ENCODE assay signal across 11 cellular contexts in genomic region chr17:64449545-64449944, GRCh38. TPM values are rescaled to one million over a fixed set of nuclear protein-coding genes. Genes with fewer than 3 reads are reported as not detected.
A peak's percentile ranks its signal among the peaks of the same experiment; 100 is the strongest.
DNase-seq lines count a peak whose midpoint lies in the region; TF ChIP-seq lines count a peak whose summit lies in the region.
"Had no signal": no experiment of that assay in that cellular context is flagged by ENCODE, and none has a peak within 500 bp of the region (broad histone marks: within the 10 kb centered on the region; RNA-seq: fewer than 3 reads in every experiment).

No MANE protein-coding gene starts in this region.

- intact Hi-C loops in OCI-LY7 (cut with micrococcal nuclease; ENCODE audit: unreplicated experiment), result no loop called here

- peaks cover 0 to 2% of the 10 kb centered on the region in 2 donors for H3K27me3 Mint-ChIP-seq in CD8-positive, alpha-beta memory T cell
- H3K27me3 Mint-ChIP-seq in nephron progenitor cell (ENCODE audit: low read depth, poor library complexity), result peaks cover 13% of the 10 kb centered on the region
- no peaks in the 10 kb centered on the region for H3K27me3 Mint-ChIP-seq in activated CD4-positive, alpha-beta T cell treated with anti-CD3 and anti-CD28 coated beads, Interleukin-2, amount 10 ng/mL, durations not matched to agents 7 days and 5 days
- H3K27me3 Mint-ChIP-seq: CD4-positive, alpha-beta T cell had no signal

- TF ChIP-seq CTCF in OCI-LY7 (conservative IDR thresholded peaks at IDR 0.05; ENCODE audit: low read length) (no peak), nephron progenitor cell (IDR thresholded peaks at IDR 0.05) (no peak)

- H2AFZ ChIP-seq in OCI-LY7 (ENCODE audit: low read length), result peak overlapping the region; percentile 90; the same call in 1 of the 2 replicates

- DNase-seq in CD8-positive, alpha-beta memory T cell, result no peak
- DNase-seq in OCI-LY7 (ENCODE audit: low spot score) (peak; percentile 23), nephron progenitor cell (no peak), G401 (ENCODE audit: low spot score) (no peak)
- no peak for DNase-seq in activated CD4-positive, alpha-beta T cell treated with anti-CD3 and anti-CD28 coated beads, Interleukin-2, amount 10 ng/mL, durations not matched to agents 7 days and 5 days
- no peak for DNase-seq in activated CD8-positive, alpha-beta memory T cell treated with anti-CD3 and anti-CD28 coated beads for 24 hours
- DNase-seq in stimulated activated CD4-positive, alpha-beta T cell treated with anti-CD3 and anti-CD28 coated beads, Interleukin-1b, Interleukin-23, amount 100 ng/mL, for 48 hours, result no peak
- DNase-seq: CD4-positive, alpha-beta T cell; T-helper 9 cell had no signal

- peaks cover 42% of the 10 kb centered on the region; the same call in 1 of the 2 replicates for H3K79me2 ChIP-seq in OCI-LY7 (ENCODE audit: insufficient read depth, low read depth, low read length)

- H3K9ac ChIP-seq in duodenal mucosa (ENCODE audit: low read depth in 1 of 2, low read length in 2 of 2), result no peak overlapping the region

- no peak overlapping the region for H3K4me3 Mint-ChIP-seq in CD8-positive, alpha-beta memory T cell
- H3K4me3 Mint-ChIP-seq in nephron progenitor cell, result no peak overlapping the region
- no peak overlapping the region for H3K4me3 Mint-ChIP-seq in activated CD4-positive, alpha-beta T cell treated with anti-CD3 and anti-CD28 coated beads, Interleukin-2, amount 10 ng/mL, durations not matched to agents 7 days and 5 days
- H3K4me3 Mint-ChIP-seq: CD4-positive, alpha-beta T cell had no signal

- POLR2A ChIA-PET in CD8-positive, alpha-beta memory T cell (lab: Charles Lee), result no interaction called here
- POLR2A ChIA-PET in OCI-LY7 (lab: Charles Lee), result interaction anchor here (0.6 to 2.2 kb wide), 11 partner anchors 34 to 606 kb away, joined by 3 to 11 read pairs (median 3); partner anchors contain the start of genes CEP95, DDX5 and POLG2
- POLR2A ChIA-PET in activated CD4-positive, alpha-beta T cell treated with anti-CD3 and anti-CD28 coated beads, Interleukin-2, amount 10 ng/mL, durations not matched to agents 7 days and 5 days (lab: Charles Lee), result no interaction called here

- H3K27ac Mint-ChIP-seq in CD8-positive, alpha-beta memory T cell, result no peak overlapping the region
- H3K27ac Mint-ChIP-seq in nephron progenitor cell, result peak overlapping the region; percentile 54
- H3K27ac Mint-ChIP-seq in activated CD4-positive, alpha-beta T cell treated with anti-CD3 and anti-CD28 coated beads, Interleukin-2, amount 10 ng/mL, durations not matched to agents 7 days and 5 days, result no peak overlapping the region
- H3K27ac Mint-ChIP-seq: CD4-positive, alpha-beta T cell had no signal

- H4K20me1 ChIP-seq in OCI-LY7 (ENCODE audit: insufficient read depth, low read length), result no peaks in the 10 kb centered on the region

- BruUV-seq in OCI-LY7 (replicated peaks; lab: Mats Ljungman, UMichigan), result no TSS peak

- peaks cover 0 to 5% (median 3%) of the 10 kb centered on the region in 3 donors for H3K4me1 Mint-ChIP-seq in CD8-positive, alpha-beta memory T cell
- H3K4me1 Mint-ChIP-seq in nephron progenitor cell, result no peaks in the 10 kb centered on the region
- peaks cover 21% of the 10 kb centered on the region for H3K4me1 Mint-ChIP-seq in activated CD4-positive, alpha-beta T cell treated with anti-CD3 and anti-CD28 coated beads, Interleukin-2, amount 10 ng/mL, durations not matched to agents 7 days and 5 days

- no peak overlapping the region for H3K4me3 ChIP-seq in CD8-positive, alpha-beta memory T cell (ENCODE audit: low read length)
- peak overlapping the region; percentile 76 for H3K4me3 ChIP-seq in OCI-LY7 (ENCODE audit: low read depth, low read length, poor library complexity, severe bottlenecking)
- peak overlapping the region; percentile 36 to 48 for H3K4me3 ChIP-seq in duodenal mucosa (ENCODE audit: low read depth in 1 of 2, low read length in 2 of 2)

- H3K36me3 ChIP-seq in CD8-positive, alpha-beta memory T cell (ENCODE audit: insufficient read depth, low read length), result no peaks in the 10 kb centered on the region
- H3K36me3 ChIP-seq in OCI-LY7 (ENCODE audit: insufficient read depth, low read length), result peaks cover 38% of the 10 kb centered on the region
- no peaks in the 10 kb centered on the region for H3K36me3 ChIP-seq in duodenal mucosa (ENCODE audit: control insufficient read depth in 1 of 2, insufficient read depth in 2 of 2, low read length in 2 of 2)

- H3K9me3 Mint-ChIP-seq in CD8-positive, alpha-beta memory T cell, result no peaks in the 10 kb centered on the region
- no peaks in the 10 kb centered on the region for H3K9me3 Mint-ChIP-seq in nephron progenitor cell
- no peaks in the 10 kb centered on the region for H3K9me3 Mint-ChIP-seq in activated CD4-positive, alpha-beta T cell treated with anti-CD3 and anti-CD28 coated beads, Interleukin-2, amount 10 ng/mL, durations not matched to agents 7 days and 5 days
- H3K9me3 Mint-ChIP-seq: CD4-positive, alpha-beta T cell had no signal

- H3K4me1 ChIP-seq in CD8-positive, alpha-beta memory T cell (ENCODE audit: insufficient read depth, low read length), result peaks cover 7% of the 10 kb centered on the region
- peaks cover 48% of the 10 kb centered on the region for H3K4me1 ChIP-seq in OCI-LY7 (ENCODE audit: insufficient read depth, low read length, poor library complexity, severe bottlenecking)
- H3K4me1 ChIP-seq in duodenal mucosa (ENCODE audit: control insufficient read depth in 1 of 2, insufficient read depth in 2 of 2, low read length in 2 of 2), result peaks cover 6 to 7% of the 10 kb centered on the region in 2 donors

- in situ Hi-C loops in G401 (cut with HindIII; ENCODE audit: low sequenced_read_pairs), result no loop called here

- CTCF ChIA-PET in CD8-positive, alpha-beta memory T cell (lab: Charles Lee), result no interaction called here
- CTCF ChIA-PET in OCI-LY7 (lab: Charles Lee; ENCODE audit: unreplicated experiment), result no interaction called here
- CTCF ChIA-PET in activated CD4-positive, alpha-beta T cell treated with anti-CD3 and anti-CD28 coated beads, Interleukin-2, amount 10 ng/mL, durations not matched to agents 7 days and 5 days (lab: Charles Lee), result interaction anchor here (0.6 to 1.6 kb wide), 5 partner anchors 23 to 121 kb away, joined by 3 to 5 read pairs (median 4); no protein-coding TSS in a partner anchor

- H3K27me3 ChIP-seq in CD8-positive, alpha-beta memory T cell (ENCODE audit: insufficient read depth, low read length, poor library complexity, severe bottlenecking), result no peaks in the 10 kb centered on the region
- H3K27me3 ChIP-seq in duodenal mucosa (ENCODE audit: control insufficient read depth in 1 of 2, insufficient read depth in 2 of 2, low read length in 2 of 2), result no peaks in the 10 kb centered on the region

- peak overlapping the region; percentile 59 for H3K27ac ChIP-seq in CD8-positive, alpha-beta memory T cell (ENCODE audit: low read depth, low read length)
- peak overlapping the region; percentile 86 for H3K27ac ChIP-seq in OCI-LY7 (ENCODE audit: low read depth, low read length, poor library complexity, severe bottlenecking)
- H3K27ac ChIP-seq in duodenal mucosa (ENCODE audit: low read depth, low read length), result no peak overlapping the region

- H3K9me3 ChIP-seq in CD8-positive, alpha-beta memory T cell (ENCODE audit: low read length), result no peaks in the 10 kb centered on the region
- H3K9me3 ChIP-seq in OCI-LY7 (ENCODE audit: low read length), result no peaks in the 10 kb centered on the region
- H3K9me3 ChIP-seq in duodenal mucosa (ENCODE audit: control insufficient read depth in 1 of 2, low read length in 2 of 2), result no peaks in the 10 kb centered on the region

- no peaks in the 10 kb centered on the region for H3K36me3 Mint-ChIP-seq in CD8-positive, alpha-beta memory T cell
- H3K36me3 Mint-ChIP-seq in nephron progenitor cell (ENCODE audit: low read depth), result no peaks in the 10 kb centered on the region
- no peaks in the 10 kb centered on the region for H3K36me3 Mint-ChIP-seq in activated CD4-positive, alpha-beta T cell treated with anti-CD3 and anti-CD28 coated beads, Interleukin-2, amount 10 ng/mL, durations not matched to agents 7 days and 5 days (ENCODE audit: low read depth)

- no peaks in the 10 kb centered on the region for H3K9me2 ChIP-seq in OCI-LY7 (ENCODE audit: insufficient read depth, low read length)

- peak overlapping the region; percentile 98 for H3K4me2 ChIP-seq in OCI-LY7 (ENCODE audit: low read length)

RNA-seq across cellular contexts. Expression of gene MILR1, which starts 0.6 kb away (rescaled TPM):
- total RNA-seq in CD8-positive, alpha-beta memory T cell, result under 1 TPM; 0.66 to 0.69 TPM
- polyA plus RNA-seq in CD8-positive, alpha-beta memory T cell, result not detected
- 68.7 and 73.6 TPM in 2 replicates for total RNA-seq in OCI-LY7 (2014; rRNA removed; shearing (Covaris generic))
- 92.2 and 101 TPM in 2 replicates for total RNA-seq in OCI-LY7 (2022)
- under 1 TPM in 1 of 2 experiments, not detected in 1; 0.27 TPM for total RNA-seq in activated CD4-positive, alpha-beta T cell treated with anti-CD3 and anti-CD28 coated beads, Interleukin-2, amount 10 ng/mL, durations not matched to agents 7 days and 5 days
- not detected in 2 replicates for total RNA-seq in G401 (2014; rRNA removed; shearing (Covaris generic))

RNA-seq across cellular contexts. Expression of gene POLG2, which starts 47.3 kb away (rescaled TPM):
- 10 to 100 TPM; 26.4 to 26.5 TPM for total RNA-seq in CD8-positive, alpha-beta memory T cell
- 5.3 TPM for polyA plus RNA-seq in CD8-positive, alpha-beta memory T cell
- total RNA-seq in OCI-LY7 (2014; rRNA removed; shearing (Covaris generic)), result 22.9 and 31.4 TPM in 2 replicates
- total RNA-seq in OCI-LY7 (2022), result 51.1 and 54.4 TPM in 2 replicates
- 10 to 100 TPM; 36.6 to 37.5 TPM for total RNA-seq in activated CD4-positive, alpha-beta T cell treated with anti-CD3 and anti-CD28 coated beads, Interleukin-2, amount 10 ng/mL, durations not matched to agents 7 days and 5 days
- 7.3 and 18.5 TPM in 2 replicates for total RNA-seq in G401 (2014; rRNA removed; shearing (Covaris generic))

RNA-seq across cellular contexts. Expression of gene DDX5, which starts 56.5 kb away (rescaled TPM):
- 100 to 1,000 TPM; 855 to 861 TPM for total RNA-seq in CD8-positive, alpha-beta memory T cell
- 1,275 TPM for polyA plus RNA-seq in CD8-positive, alpha-beta memory T cell
- 362 and 461 TPM in 2 replicates for total RNA-seq in OCI-LY7 (2014; rRNA removed; shearing (Covaris generic))
- 815 and 857 TPM in 2 replicates for total RNA-seq in OCI-LY7 (2022)
- total RNA-seq in activated CD4-positive, alpha-beta T cell treated with anti-CD3 and anti-CD28 coated beads, Interleukin-2, amount 10 ng/mL, durations not matched to agents 7 days and 5 days, result 100 to 1,000 TPM; 797 to 802 TPM
- total RNA-seq in G401 (2014; rRNA removed; shearing (Covaris generic)), result 397 and 498 TPM in 2 replicates

RNA-seq across cellular contexts. Expression of gene CEP95, which starts 57.2 kb away (rescaled TPM):
- total RNA-seq in CD8-positive, alpha-beta memory T cell, result 10 to 100 TPM; 39.3 to 43.5 TPM
- 15.7 TPM for polyA plus RNA-seq in CD8-positive, alpha-beta memory T cell
- total RNA-seq in OCI-LY7 (2014; rRNA removed; shearing (Covaris generic)), result 62.7 and 87.9 TPM in 2 replicates
- 89.6 and 101 TPM in 2 replicates for total RNA-seq in OCI-LY7 (2022)
- 10 to 100 TPM; 45.4 to 48.1 TPM for total RNA-seq in activated CD4-positive, alpha-beta T cell treated with anti-CD3 and anti-CD28 coated beads, Interleukin-2, amount 10 ng/mL, durations not matched to agents 7 days and 5 days
- total RNA-seq in G401 (2014; rRNA removed; shearing (Covaris generic)), result 17.5 and 22.0 TPM in 2 replicates

RNA-seq across cellular contexts. Expression of gene PECAM1, which starts 58.9 kb away (rescaled TPM):
- 10 to 100 TPM; 42.7 to 45.7 TPM for total RNA-seq in CD8-positive, alpha-beta memory T cell
- 130 TPM for polyA plus RNA-seq in CD8-positive, alpha-beta memory T cell
- total RNA-seq in OCI-LY7 (2014; rRNA removed; shearing (Covaris generic)), result 14.1 and 16.6 TPM in 2 replicates
- total RNA-seq in OCI-LY7 (2022), result 25.8 and 28.4 TPM in 2 replicates
- 10 to 100 TPM; 18.7 to 19.0 TPM for total RNA-seq in activated CD4-positive, alpha-beta T cell treated with anti-CD3 and anti-CD28 coated beads, Interleukin-2, amount 10 ng/mL, durations not matched to agents 7 days and 5 days
- total RNA-seq in G401 (2014; rRNA removed; shearing (Covaris generic)), result 0.06 TPM in 1 of 2 replicates, not detected in the other
- total RNA-seq: NCI-H460 had no signal

Comparison
In these comparisons a context has a peak if more than half of its experiments do, and no peak if none do; other contexts are left out.
1. RNA of gene MILR1, which starts 0.6 kb away (total RNA-seq): 68.7 to 101 TPM in OCI-LY7; 0.66 to 0.69 TPM in CD8-positive, alpha-beta memory T cell, 0.27 TPM in activated CD4-positive, alpha-beta T cell treated with anti-CD3 and anti-CD28 coated beads, Interleukin-2, amount 10 ng/mL, durations not matched to agents 7 days and 5 days and not detected in G401; every median in the first group is over 10 times any median in the second.